1 cellular context compared by ENCODE assay signal in the genomic region with DNA sequence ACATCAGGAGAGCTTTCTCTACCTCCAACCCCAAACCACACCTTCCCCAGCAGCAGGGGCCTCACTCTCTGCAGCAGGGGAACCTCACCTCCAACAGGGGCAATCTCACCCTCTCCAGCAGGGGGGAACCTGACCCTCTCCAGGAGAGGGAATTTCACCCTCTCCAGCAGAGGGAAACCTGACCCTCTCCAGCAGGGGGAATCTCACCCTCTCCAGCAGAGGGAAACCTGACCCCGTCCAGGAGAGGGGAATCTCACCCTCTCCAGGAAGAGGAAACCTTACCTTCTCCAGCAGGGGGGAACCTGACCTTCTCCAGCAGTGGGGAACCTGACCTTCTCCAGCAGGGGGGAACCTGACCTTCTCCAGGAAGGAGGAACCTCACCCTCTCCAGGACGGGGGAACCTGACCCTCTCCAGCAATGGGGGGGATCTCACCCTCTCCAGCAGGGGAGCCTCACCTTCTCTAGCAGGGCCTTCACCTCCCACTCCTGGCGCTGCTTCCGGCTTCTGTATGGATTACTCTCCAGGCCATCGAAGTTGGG.
TF ChIP-seq lines count a peak whose summit lies in the region.

No MANE protein-coding gene starts in this region.

TF ChIP-seq in HepG2, 621 proteins besides CTCF, POLR2A, EP300 and RAD21 (continued from another document and continues in another):
- TF ChIP-seq ZSCAN25 (CRISPR knock-in tag; IDR thresholded peaks at IDR 0.05), result no peak
- TF ChIP-seq, protein P1, sequence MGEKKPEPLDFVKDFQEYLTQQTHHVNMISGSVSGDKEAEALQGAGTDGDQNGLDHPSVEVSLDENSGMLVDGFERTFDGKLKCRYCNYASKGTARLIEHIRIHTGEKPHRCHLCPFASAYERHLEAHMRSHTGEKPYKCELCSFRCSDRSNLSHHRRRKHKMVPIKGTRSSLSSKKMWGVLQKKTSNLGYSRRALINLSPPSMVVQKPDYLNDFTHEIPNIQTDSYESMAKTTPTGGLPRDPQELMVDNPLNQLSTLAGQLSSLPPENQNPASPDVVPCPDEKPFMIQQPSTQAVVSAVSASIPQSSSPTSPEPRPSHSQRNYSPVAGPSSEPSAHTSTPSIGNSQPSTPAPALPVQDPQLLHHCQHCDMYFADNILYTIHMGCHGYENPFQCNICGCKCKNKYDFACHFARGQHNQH (CRISPR knock-in tag; IDR thresholded peaks at IDR 0.05), result no peak
- no peak for TF ChIP-seq SNRNP70 (IDR thresholded peaks at IDR 0.05; ENCODE audit: low read depth, low read length)
- TF ChIP-seq ZNF143 (CRISPR knock-in tag; IDR thresholded peaks at IDR 0.05), result no peak
- no peak for TF ChIP-seq ZNF780A (CRISPR knock-in tag; IDR thresholded peaks at IDR 0.05)
- no peak for TF ChIP-seq ATF7 (IDR thresholded peaks at IDR 0.05)
- TF ChIP-seq ATF7 (CRISPR knock-in tag; IDR thresholded peaks at IDR 0.05), result no peak
- no peak; the same call in 1 of the 2 replicates for TF ChIP-seq ZNF687 (CRISPR knock-in tag; IDR thresholded peaks at IDR 0.05)
- peak; percentile 69; the same call in 1 of the 2 replicates for TF ChIP-seq HOXA3 (CRISPR knock-in tag; IDR thresholded peaks at IDR 0.05)
- TF ChIP-seq SRSF1 (optimal IDR thresholded peaks at IDR 0.05; ENCODE audit: low read depth, low read length), result no peak
- peak; percentile 67 for TF ChIP-seq PRPF4 (IDR thresholded peaks at IDR 0.05; ENCODE audit: low read depth, low read length, poor library complexity, severe bottlenecking)
- TF ChIP-seq ZFP37 (CRISPR knock-in tag; IDR thresholded peaks at IDR 0.05; ENCODE audit: borderline replicate concordance), result no peak
- TF ChIP-seq POLR2AphosphoS2 (IDR thresholded peaks at IDR 0.05; ENCODE audit: low read depth, low read length), result no peak
- no peak for TF ChIP-seq ZSCAN9 (CRISPR knock-in tag; IDR thresholded peaks at IDR 0.05; ENCODE audit: borderline replicate concordance)
- TF ChIP-seq KLF6 (CRISPR knock-in tag; IDR thresholded peaks at IDR 0.05), result no peak
- TF ChIP-seq TERF1 (CRISPR knock-in tag; IDR thresholded peaks at IDR 0.05), result no peak
- TF ChIP-seq ZBTB2 (CRISPR knock-in tag; IDR thresholded peaks at IDR 0.05; ENCODE audit: low read depth), result no peak
- no peak for TF ChIP-seq ZNF121 (CRISPR knock-in tag; IDR thresholded peaks at IDR 0.05)
- no peak for TF ChIP-seq ZNF460 (CRISPR knock-in tag; IDR thresholded peaks at IDR 0.05; ENCODE audit: borderline replicate concordance)
- TF ChIP-seq IKZF4 (CRISPR knock-in tag; IDR thresholded peaks at IDR 0.05; ENCODE audit: borderline replicate concordance, low read depth, not compliant biosample characterization), result no peak
- no peak for TF ChIP-seq MBD4 (IDR thresholded peaks at IDR 0.05; ENCODE audit: borderline replicate concordance, low read length)
- TF ChIP-seq NFE2L1 (CRISPR knock-in tag; IDR thresholded peaks at IDR 0.05; ENCODE audit: borderline replicate concordance), result no peak
- TF ChIP-seq, protein P2, sequence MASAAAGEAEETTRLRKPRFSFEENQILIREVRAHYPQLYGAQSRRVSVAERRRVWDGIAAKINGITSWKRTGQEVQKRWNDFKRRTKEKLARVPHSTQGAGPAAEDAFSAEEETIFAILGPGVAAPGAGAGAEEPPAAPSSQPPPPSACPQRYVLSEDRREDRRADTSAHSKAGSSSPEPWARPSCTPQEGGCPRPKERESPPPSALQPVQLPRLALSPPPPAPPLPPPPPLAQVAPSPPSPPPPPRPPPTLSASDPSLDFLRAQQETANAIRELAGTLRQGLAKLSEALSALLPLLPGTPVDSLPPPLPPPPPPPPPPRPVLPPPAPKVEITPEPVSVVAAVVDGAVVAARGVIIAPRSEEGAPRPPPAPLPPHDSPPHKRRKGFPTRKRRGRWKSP (CRISPR knock-in tag; IDR thresholded peaks at IDR 0.05), result no peak
- no peak for TF ChIP-seq FOXM1 (CRISPR knock-in tag; IDR thresholded peaks at IDR 0.05)
- no peak for TF ChIP-seq HOXD1 (CRISPR knock-in tag; IDR thresholded peaks at IDR 0.05)
- no peak for TF ChIP-seq HIVEP1 (CRISPR knock-in tag; IDR thresholded peaks at IDR 0.05)
- peak; percentile 84; the same call in 1 of the 2 replicates for TF ChIP-seq PRDM10 (CRISPR knock-in tag; IDR thresholded peaks at IDR 0.05; ENCODE audit: low read depth)
- no peak for TF ChIP-seq ZNF569 (CRISPR knock-in tag; IDR thresholded peaks at IDR 0.05; ENCODE audit: borderline replicate concordance)
- TF ChIP-seq, protein P3, sequence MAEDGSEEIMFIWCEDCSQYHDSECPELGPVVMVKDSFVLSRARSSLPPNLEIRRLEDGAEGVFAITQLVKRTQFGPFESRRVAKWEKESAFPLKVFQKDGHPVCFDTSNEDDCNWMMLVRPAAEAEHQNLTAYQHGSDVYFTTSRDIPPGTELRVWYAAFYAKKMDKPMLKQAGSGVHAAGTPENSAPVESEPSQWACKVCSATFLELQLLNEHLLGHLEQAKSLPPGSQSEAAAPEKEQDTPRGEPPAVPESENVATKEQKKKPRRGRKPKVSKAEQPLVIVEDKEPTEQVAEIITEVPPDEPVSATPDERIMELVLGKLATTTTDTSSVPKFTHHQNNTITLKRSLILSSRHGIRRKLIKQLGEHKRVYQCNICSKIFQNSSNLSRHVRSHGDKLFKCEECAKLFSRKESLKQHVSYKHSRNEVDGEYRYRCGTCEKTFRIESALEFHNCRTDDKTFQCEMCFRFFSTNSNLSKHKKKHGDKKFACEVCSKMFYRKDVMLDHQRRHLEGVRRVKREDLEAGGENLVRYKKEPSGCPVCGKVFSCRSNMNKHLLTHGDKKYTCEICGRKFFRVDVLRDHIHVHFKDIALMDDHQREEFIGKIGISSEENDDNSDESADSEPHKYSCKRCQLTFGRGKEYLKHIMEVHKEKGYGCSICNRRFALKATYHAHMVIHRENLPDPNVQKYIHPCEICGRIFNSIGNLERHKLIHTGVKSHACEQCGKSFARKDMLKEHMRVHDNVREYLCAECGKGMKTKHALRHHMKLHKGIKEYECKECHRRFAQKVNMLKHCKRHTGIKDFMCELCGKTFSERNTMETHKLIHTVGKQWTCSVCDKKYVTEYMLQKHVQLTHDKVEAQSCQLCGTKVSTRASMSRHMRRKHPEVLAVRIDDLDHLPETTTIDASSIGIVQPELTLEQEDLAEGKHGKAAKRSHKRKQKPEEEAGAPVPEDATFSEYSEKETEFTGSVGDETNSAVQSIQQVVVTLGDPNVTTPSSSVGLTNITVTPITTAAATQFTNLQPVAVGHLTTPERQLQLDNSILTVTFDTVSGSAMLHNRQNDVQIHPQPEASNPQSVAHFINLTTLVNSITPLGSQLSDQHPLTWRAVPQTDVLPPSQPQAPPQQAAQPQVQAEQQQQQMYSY (CRISPR knock-in tag; IDR thresholded peaks at IDR 0.05), result peak; percentile 41; the same call in 1 of the 2 replicates
- no peak for TF ChIP-seq ZNF24 (IDR thresholded peaks at IDR 0.05)
- no peak for TF ChIP-seq ESRRA (CRISPR knock-in tag; IDR thresholded peaks at IDR 0.05; ENCODE audit: low read depth)
- no peak for TF ChIP-seq ZNF605 (CRISPR knock-in tag; IDR thresholded peaks at IDR 0.05)
- no peak for TF ChIP-seq ZSCAN31 (CRISPR knock-in tag; IDR thresholded peaks at IDR 0.05; ENCODE audit: low read depth)
- TF ChIP-seq ETS1 (CRISPR knock-in tag; IDR thresholded peaks at IDR 0.05), result no peak
- TF ChIP-seq ZSCAN21 (CRISPR knock-in tag; IDR thresholded peaks at IDR 0.05; ENCODE audit: borderline replicate concordance), result no peak
- TF ChIP-seq, protein P4, sequence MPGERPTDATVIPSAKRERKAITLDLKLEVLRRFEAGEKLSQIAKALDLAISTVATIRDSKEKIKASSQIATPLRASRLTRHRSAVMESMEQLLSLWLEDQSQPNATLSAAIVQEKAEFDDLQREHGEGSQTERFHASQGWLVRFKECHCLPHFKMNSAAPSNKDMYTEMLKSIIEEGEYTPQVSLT (CRISPR knock-in tag; IDR thresholded peaks at IDR 0.05; ENCODE audit: borderline replicate concordance, low read depth), result no peak
- no peak for TF ChIP-seq PHF5A (CRISPR knock-in tag; IDR thresholded peaks at IDR 0.05; ENCODE audit: low read depth, unreplicated experiment)
- TF ChIP-seq NPAS2 (CRISPR knock-in tag; IDR thresholded peaks at IDR 0.05; ENCODE audit: borderline replicate concordance), result no peak
- TF ChIP-seq ADNP (CRISPR knock-in tag; IDR thresholded peaks at IDR 0.05), result no peak
- no peak for TF ChIP-seq EZH2 (conservative IDR thresholded peaks at IDR 0.05; ENCODE audit: low read depth, low read length)
- no peak for TF ChIP-seq FOXO1 (CRISPR knock-in tag; IDR thresholded peaks at IDR 0.05)
- TF ChIP-seq MYNN (CRISPR knock-in tag; IDR thresholded peaks at IDR 0.05; ENCODE audit: low read depth), result no peak
- TF ChIP-seq RFXANK (CRISPR knock-in tag; IDR thresholded peaks at IDR 0.05), result no peak
- no peak for TF ChIP-seq MAF1 (CRISPR knock-in tag; IDR thresholded peaks at IDR 0.05; ENCODE audit: borderline replicate concordance)
